In the genomic region with DNA sequence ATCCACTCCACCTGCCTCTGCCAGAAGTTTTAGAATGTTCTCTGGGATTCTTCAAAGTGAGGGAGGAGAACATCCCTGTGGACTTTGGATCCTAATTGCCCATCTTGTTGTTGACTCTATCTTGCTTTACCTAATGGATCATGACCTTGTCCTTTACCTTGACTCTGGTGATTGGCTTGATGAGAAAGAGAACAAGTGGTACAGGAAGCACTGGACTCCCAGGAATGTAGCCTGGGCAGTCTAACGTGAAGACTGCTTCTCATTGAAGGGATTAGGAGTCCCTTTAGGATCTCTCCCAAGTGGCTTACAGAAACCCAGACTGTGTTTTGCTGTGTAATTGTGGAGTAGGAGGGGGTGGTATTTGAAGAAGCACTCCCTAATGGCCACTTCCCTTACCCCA, we compare ENCODE assay signal across 14 cellular contexts.
DNase-seq lines count a peak whose midpoint lies in the region; TF ChIP-seq lines count a peak whose summit lies in the region.
"Had no signal": no experiment of that assay in that cellular context is flagged by ENCODE, and none has a peak within 500 bp of the region (broad histone marks: within the 10 kb centered on the region; RNA-seq: fewer than 3 reads in every experiment).

No MANE protein-coding gene starts in this region.

- H3K9me2 ChIP-seq in PC-9 (ENCODE audit: insufficient read depth) (no peaks in the 10 kb centered on the region), hepatocyte (replicated peaks; ENCODE audit: insufficient read depth) (no peaks in the 10 kb centered on the region)

- peak overlapping the region; percentile 60 for H3K27ac Mint-ChIP-seq in type B pancreatic cell
- H3K27ac Mint-ChIP-seq: B cell; CD4-positive, alpha-beta T cell; GM23338 had no signal

- CTCF ChIA-PET in mammary epithelial cell (lab: Charles Lee; ENCODE audit: low non-redundant PET) (no interaction called here), PC-9 (lab: Charles Lee) (no interaction called here)

- H2AFZ ChIP-seq in mammary epithelial cell (ENCODE audit: low read depth, low read length), result peak overlapping the region; percentile 4
- H2AFZ ChIP-seq in PC-9, result no peak overlapping the region; the same call in 1 of the 2 replicates
- no peak overlapping the region for H2AFZ ChIP-seq in hepatocyte
- H2AFZ ChIP-seq: GM23338 had no signal

- H3K4me2 ChIP-seq in mammary epithelial cell (ENCODE audit: insufficient read depth, low read depth, low read length) (no peak overlapping the region), PC-9 (0 out of 2 replicates have a peak overlapping the region, but pooled peaks have one; percentile 2), hepatocyte (no peak overlapping the region)
- H3K4me2 ChIP-seq: GM23338 had no signal

- no peaks in the 10 kb centered on the region for H3K9me3 ChIP-seq in mammary epithelial cell (replicated peaks; ENCODE audit: insufficient read depth, low read length)
- H3K9me3 ChIP-seq in breast epithelium, result no peaks in the 10 kb centered on the region
- no peaks in the 10 kb centered on the region for H3K9me3 ChIP-seq in PC-9 (ENCODE audit: insufficient read depth, low read depth)
- H3K9me3 ChIP-seq in hepatocyte (ENCODE audit: low read depth), result no peaks in the 10 kb centered on the region

- no peaks in the 10 kb centered on the region for H3K36me3 Mint-ChIP-seq in type B pancreatic cell

- H4K20me1 ChIP-seq in mammary epithelial cell (ENCODE audit: insufficient read depth, low read length), result no peaks in the 10 kb centered on the region
- no peaks in the 10 kb centered on the region for H4K20me1 ChIP-seq in PC-9 (ENCODE audit: insufficient read depth)
- H4K20me1 ChIP-seq in hepatocyte (ENCODE audit: insufficient read depth, poor library complexity, severe bottlenecking), result no peaks in the 10 kb centered on the region

- H3K4me1 ChIP-seq in mammary epithelial cell (ENCODE audit: insufficient read depth, low read length) (no peaks in the 10 kb centered on the region), breast epithelium (no peaks in the 10 kb centered on the region), PC-9 (replicated peaks; ENCODE audit: insufficient read depth) (peaks cover 8% of the 10 kb centered on the region), hepatocyte (ENCODE audit: insufficient read depth) (peaks cover 21% of the 10 kb centered on the region)

- no peaks in the 10 kb centered on the region for H3K27me3 ChIP-seq in mammary epithelial cell (ENCODE audit: insufficient read depth, low read length)
- H3K27me3 ChIP-seq in breast epithelium, result no peaks in the 10 kb centered on the region
- H3K27me3 ChIP-seq in PC-9 (ENCODE audit: insufficient read depth, low read depth), result no peaks in the 10 kb centered on the region
- no peaks in the 10 kb centered on the region for H3K27me3 ChIP-seq in hepatocyte

- H3K27ac ChIP-seq in mammary epithelial cell (ENCODE audit: insufficient read depth, low read depth, low read length) (no peak overlapping the region), breast epithelium (no peak overlapping the region), PC-9 (no peak overlapping the region), hepatocyte (peak overlapping the region; percentile 64)

- dilution Hi-C loops in mammary epithelial cell (cut with HindIII; ENCODE audit: low sequenced_read_pairs), result no loop called here

- intact Hi-C loops in mammary epithelial cell (cut with micrococcal nuclease), result no loop called here
- intact Hi-C loops in breast epithelium (cut with DNase I; ENCODE audit: low total_unique reads), result no loop called here
- intact Hi-C loops in PC-9 (cut with micrococcal nuclease; ENCODE audit: unreplicated experiment), result no loop called here

- H3K4me3 ChIP-seq in mammary epithelial cell (replicated peaks in 1 of 3; ENCODE audit: insufficient read depth in 1 of 3, low read depth in 2 of 3, low read length in 3 of 3) (no peak overlapping the region), breast epithelium (no peak overlapping the region), PC-9 (no peak overlapping the region), hepatocyte (no peak overlapping the region)
- H3K4me3 ChIP-seq: GM23338 had no signal

- H3K4me1 Mint-ChIP-seq in type B pancreatic cell (ENCODE audit: unreplicated experiment), result peaks cover 32% of the 10 kb centered on the region
- H3K4me1 Mint-ChIP-seq: GM23338 had no signal

- H3K4me3 Mint-ChIP-seq in type B pancreatic cell, result no peak overlapping the region
- H3K4me3 Mint-ChIP-seq: B cell; CD4-positive, alpha-beta T cell; GM23338 had no signal

- no peak for TF ChIP-seq POLR2A in breast epithelium (IDR thresholded peaks at IDR 0.05)

- H3K36me3 ChIP-seq in mammary epithelial cell (ENCODE audit: insufficient read depth, low read length) (no peaks in the 10 kb centered on the region), breast epithelium (no peaks in the 10 kb centered on the region), PC-9 (ENCODE audit: low read depth) (no peaks in the 10 kb centered on the region), hepatocyte (replicated peaks; ENCODE audit: insufficient read depth, low read depth) (no peaks in the 10 kb centered on the region)

- in situ Hi-C loops in mammary epithelial cell (cut with MboI; ENCODE audit: low sequenced_read_pairs in 2 of 2), result no loop called here

- 0% methylated on average over 1 of the region's 1 CpG for WGBS in mammary epithelial cell (ENCODE audit: low coverage, missing lambda C conversion rate)
- 28% methylated on average over 1 of the region's 1 CpG for WGBS in hepatocyte (ENCODE audit: low lambda C conversion rate, missing lambda C conversion rate)

- H3K9me3 Mint-ChIP-seq in type B pancreatic cell, result peaks cover 26% of the 10 kb centered on the region
- H3K9me3 Mint-ChIP-seq: CD4-positive, alpha-beta T cell; GM23338 had no signal

- H3K79me2 ChIP-seq in mammary epithelial cell (ENCODE audit: insufficient read depth, low read length) (no peaks in the 10 kb centered on the region), PC-9 (ENCODE audit: low read depth) (no peaks in the 10 kb centered on the region), hepatocyte (no peaks in the 10 kb centered on the region)

- H3F3A ChIP-seq in PC-9 (ENCODE audit: insufficient read depth, low read depth), result no peaks in the 10 kb centered on the region

- H3K9ac ChIP-seq in mammary epithelial cell (ENCODE audit: insufficient read depth, low read length), result no peak overlapping the region

- DNase-seq in mammary epithelial cell (no peak), breast epithelium (ENCODE audit: low spot score in 2 of 2) (no peak), PC-9 (peak; percentile 18 to 61), hepatocyte (ENCODE audit: low spot score) (peak; percentile 24), type B pancreatic cell (ENCODE audit: extremely low spot score, unreplicated experiment) (no peak), ureter (ENCODE audit: low spot score) (no peak)
- no peak for DNase-seq in activated CD4-positive, alpha-beta T cell treated with anti-CD3 and anti-CD28 coated beads, Interleukin-2, amount 50 U/mL, for 1 hour
- DNase-seq: C1 segment of cervical spinal cord; CD4-positive, alpha-beta T cell; DMS79; EL; H7 had no signal

- BruUV-seq in mammary epithelial cell (replicated peaks; lab: Mats Ljungman, UMichigan) (no TSS peak), PC-9 (replicated peaks; lab: Mats Ljungman, UMichigan) (no TSS peak)

- TF ChIP-seq CTCF in mammary epithelial cell (conservative IDR thresholded peaks at IDR 0.05 in 1 of 2, IDR thresholded peaks at IDR 0.05 in 1 of 2; ENCODE audit: extremely low read depth in 1 of 2, insufficient read depth in 1 of 2, low read depth in 1 of 2, low read length in 2 of 2) (no peak), breast epithelium (IDR thresholded peaks at IDR 0.05) (no peak), PC-9 (conservative IDR thresholded peaks at IDR 0.05) (no peak), hepatocyte (IDR thresholded peaks at IDR 0.05; ENCODE audit: poor library complexity) (no peak), type B pancreatic cell (conservative IDR thresholded peaks at IDR 0.05) (no peak)

- no peaks in the 10 kb centered on the region for H3K27me3 Mint-ChIP-seq in type B pancreatic cell
- H3K27me3 Mint-ChIP-seq: B cell; CD4-positive, alpha-beta T cell had no signal

- POLR2A ChIA-PET in PC-9 (lab: Charles Lee; ENCODE audit: unreplicated experiment), result no interaction called here

Comparison
In these comparisons a context has a peak if more than half of its experiments do, and no peak if none do; other contexts are left out.
1. DNase-seq: peak in PC-9 (2 of 2) and hepatocyte (single experiment); none in mammary epithelial cell (single experiment), breast epithelium (0 of 2), type B pancreatic cell (single experiment), activated CD4-positive, alpha-beta T cell treated with anti-CD3 and anti-CD28 coated beads, Interleukin-2, amount 50 U/mL, for 1 hour (single experiment) and ureter (single experiment).